In genomic region chr16:67029249-67030096, GRCh38 we compare ENCODE assay signal across 8 cellular contexts. TPM values are rescaled to one million over a fixed set of nuclear protein-coding genes. Genes with fewer than 3 reads are reported as not detected.
DNase-seq lines count a peak whose midpoint lies in the region; ATAC-seq and TF ChIP-seq lines count a peak whose summit lies in the region.

No MANE protein-coding gene starts in this region.

- H4K20me1 ChIP-seq in PC-9 (ENCODE audit: insufficient read depth), result 0 out of 2 replicates have a peak, but pooled peaks cover 8% of the 10 kb centered on the region

- no peaks in the 10 kb centered on the region for H3K9me2 ChIP-seq in PC-9 (ENCODE audit: insufficient read depth)

- H3K4me3 ChIP-seq in PC-9, result peak overlapping the region; percentile 67
- H3K4me3 ChIP-seq in neuron (ENCODE audit: low read length), result peak overlapping the region; percentile 77

- POLR2A ChIA-PET in PC-9 (lab: Charles Lee; ENCODE audit: unreplicated experiment), result interaction anchor here (0.6 kb wide), 1 partner anchor 184 kb away, joined by 3 read pairs; no protein-coding TSS in a partner anchor

- CTCF ChIA-PET in PC-9 (lab: Charles Lee), result no interaction called here

- H3K27me3 ChIP-seq in PC-9 (ENCODE audit: insufficient read depth, low read depth) (no peaks in the 10 kb centered on the region), neuron (ENCODE audit: insufficient read depth, low read length) (no peaks in the 10 kb centered on the region)

- peak; percentile 59 for DNase-seq in NCI-H2227 (lab: John Stamatoyannopoulos, UW; ENCODE audit: unreplicated experiment)
- no peak for DNase-seq in NCI-H2227 treated with DMSO at 0.1 percent for 48 hours (lab: John Stamatoyannopoulos, UW)
- DNase-seq in PC-9, result no peak
- peak; percentile 47 for DNase-seq in activated gamma-delta T cell (lab: John Stamatoyannopoulos, UW)
- peak; percentile 24 for DNase-seq in foreskin melanocyte
- DNase-seq in substantia nigra (lab: John Stamatoyannopoulos, UW), result peak in 38 of 49 donors; percentile 20 to 80 (median 60)

- H3K27ac ChIP-seq in PC-9 (peak overlapping the region; percentile 37; the same call in 1 of the 2 replicates), substantia nigra (ENCODE audit: low read depth, low read length, poor library complexity, severe bottlenecking) (peak overlapping the region; percentile 90)

- peaks cover 18% of the 10 kb centered on the region for H3K4me1 ChIP-seq in PC-9 (replicated peaks; ENCODE audit: insufficient read depth)
- H3K4me1 ChIP-seq in neuron (ENCODE audit: insufficient read depth, low read length), result peaks cover 12% of the 10 kb centered on the region

- peak overlapping the region; percentile 96 for H2AFZ ChIP-seq in PC-9
- peak overlapping the region; percentile 88 for H2AFZ ChIP-seq in neuron (ENCODE audit: low read depth, low read length)

- peaks cover 2% of the 10 kb centered on the region; the same call in 1 of the 2 replicates for H3F3A ChIP-seq in PC-9 (ENCODE audit: insufficient read depth, low read depth)

- BruUV-seq in PC-9 (replicated peaks; lab: Mats Ljungman, UMichigan), result no TSS peak

- H3K36me3 ChIP-seq in PC-9 (ENCODE audit: low read depth), result 0 out of 2 replicates have a peak, but pooled peaks cover 9% of the 10 kb centered on the region
- H3K36me3 ChIP-seq in neuron (ENCODE audit: insufficient read depth, low read length), result peaks cover 26% of the 10 kb centered on the region

- H3K9me3 ChIP-seq in PC-9 (ENCODE audit: insufficient read depth, low read depth) (no peaks in the 10 kb centered on the region), neuron (ENCODE audit: low read length) (peaks cover 2% of the 10 kb centered on the region)

- intact Hi-C loops in PC-9 (cut with micrococcal nuclease; ENCODE audit: unreplicated experiment), result no loop called here

- TF ChIP-seq CTCF in PC-9 (conservative IDR thresholded peaks at IDR 0.05), result no peak

- H3K79me2 ChIP-seq in PC-9 (ENCODE audit: low read depth), result peaks cover 53% of the 10 kb centered on the region

- H3K4me2 ChIP-seq in PC-9, result peak overlapping the region; percentile 98

- peak; percentile 39 for ATAC-seq in HG02938 (IDR thresholded peaks at IDR 0.05; ENCODE audit: unreplicated experiment)

RNA-seq across cellular contexts. Expression of gene CBFB, which starts 0.5 kb away (rescaled TPM):
- total RNA-seq in PC-9 (2021), result 58.7 and 63.3 TPM in 2 replicates

RNA-seq across cellular contexts. Expression of gene CES4A, which starts 41.1 kb away (rescaled TPM):
- total RNA-seq in PC-9 (2021), result 2.5 and 3.1 TPM in 2 replicates

Comparison
In these comparisons a context has a peak if more than half of its experiments do, and no peak if none do; other contexts are left out.
1. DNase-seq: peak in NCI-H2227 (single experiment), activated gamma-delta T cell (single experiment), foreskin melanocyte (single experiment) and substantia nigra (38 of 49); none in NCI-H2227 treated with DMSO at 0.1 percent for 48 hours (single experiment) and PC-9 (0 of 2).